ENCODE assay signal across 8 cellular contexts in genomic region chr17:57662644-57663308, GRCh38.
DNase-seq lines count a peak whose midpoint lies in the region; ATAC-seq and TF ChIP-seq lines count a peak whose summit lies in the region.

No MANE protein-coding gene starts in this region.

- TF ChIP-seq POLR2A in body of pancreas (IDR thresholded peaks at IDR 0.05), result no peak

- CTCF ChIA-PET in RWPE1 (lab: Yijun Ruan, JAX), result interaction anchor here (2.1 to 2.7 kb wide), 2 partner anchors 9 to 420 kb away, joined by 8 to 12 read pairs; no protein-coding TSS in a partner anchor

- DNase-seq in ELF-1 (ENCODE audit: low read depth, low spot score) (peak; percentile 98), LNCaP clone FGC (ENCODE audit: low read depth) (peak; percentile 46), RWPE1 (ENCODE audit: low spot score) (peak; percentile 98), body of pancreas (peak; percentile 89 to 95 (median 94)), right cardiac atrium (peak; percentile 99)

- H3K27me3 ChIP-seq in body of pancreas (no peaks in the 10 kb centered on the region), right cardiac atrium (ENCODE audit: control insufficient read depth, insufficient read depth) (no peaks in the 10 kb centered on the region), parathyroid adenoma (ENCODE audit: control insufficient read depth, insufficient read depth, low read length) (no peaks in the 10 kb centered on the region)

- H3K4me1 ChIP-seq in body of pancreas, result peaks cover 15% of the 10 kb centered on the region
- H3K4me1 ChIP-seq in right cardiac atrium (ENCODE audit: control insufficient read depth, insufficient read depth, low read length), result peaks cover 2% of the 10 kb centered on the region
- peaks cover 41% of the 10 kb centered on the region for H3K4me1 ChIP-seq in parathyroid adenoma

- peak; percentile 95 for ATAC-seq in body of pancreas
- ATAC-seq in right cardiac atrium, result peak; percentile 98 to 99
- ATAC-seq in GM21360 (IDR thresholded peaks at IDR 0.05; ENCODE audit: unreplicated experiment), result no peak
- ATAC-seq in GM21723 (IDR thresholded peaks at IDR 0.05; ENCODE audit: unreplicated experiment), result no peak

- H3K4me3 ChIP-seq in LNCaP clone FGC (ENCODE audit: low read depth, low read length) (peak overlapping the region; percentile 14; the same call in 1 of the 2 replicates), body of pancreas (no peak overlapping the region), right cardiac atrium (ENCODE audit: low read length) (peak overlapping the region; percentile 16), parathyroid adenoma (ENCODE audit: low read depth, low read length) (peak overlapping the region; percentile 2)

- H3K9me3 ChIP-seq in body of pancreas, result no peaks in the 10 kb centered on the region
- no peaks in the 10 kb centered on the region for H3K9me3 ChIP-seq in right cardiac atrium (ENCODE audit: control insufficient read depth, low read length)
- no peaks in the 10 kb centered on the region for H3K9me3 ChIP-seq in parathyroid adenoma (ENCODE audit: control insufficient read depth, low read length)

- no peaks in the 10 kb centered on the region for H3K79me2 ChIP-seq in parathyroid adenoma

- H3K9ac ChIP-seq in parathyroid adenoma, result no peak overlapping the region

- POLR2A ChIA-PET in RWPE1 (lab: Yijun Ruan, JAX; ENCODE audit: low non-redundant PET), result no interaction called here

- H3K4me2 ChIP-seq in parathyroid adenoma (ENCODE audit: low read length), result peak overlapping the region; percentile 48

- TF ChIP-seq CTCF in LNCaP clone FGC (IDR thresholded peaks at IDR 0.05; ENCODE audit: control insufficient read depth, extremely low read depth, insufficient read depth) (no peak), RWPE1 (conservative IDR thresholded peaks at IDR 0.05; ENCODE audit: low read depth) (no peak), body of pancreas (IDR thresholded peaks at IDR 0.05) (peak in 4 of 7 experiments; percentile 5 to 13 (median 10)), parathyroid adenoma (IDR thresholded peaks at IDR 0.05) (no peak)

- intact Hi-C loops in body of pancreas (cut with DNase I) (loop anchor here (10.0 kb wide), 2 partner anchors 68 to 418 kb away; no protein-coding TSS in a partner anchor), right cardiac atrium (cut with DNase I) (loop anchor here in 1 of 4 donors (10.0 kb wide), 1 partner anchor 418 kb away; no protein-coding TSS in a partner anchor)

- peak overlapping the region; percentile 59 for H2AFZ ChIP-seq in parathyroid adenoma

- peak overlapping the region; percentile 77 for H3K27ac ChIP-seq in RWPE1
- H3K27ac ChIP-seq in body of pancreas, result peak overlapping the region in 3 of 4 donors; percentile 17 to 73 (median 68)
- H3K27ac ChIP-seq in right cardiac atrium (ENCODE audit: low read length), result peak overlapping the region; percentile 97
- H3K27ac ChIP-seq in parathyroid adenoma, result peak overlapping the region; percentile 83

- WGBS in body of pancreas, 2 donors, result 4 to 11% methylated on average over 14 to 21 of the region's 21 CpGs
- 5% methylated on average over 21 of the region's 21 CpGs for WGBS in right cardiac atrium

- no peaks in the 10 kb centered on the region for H3K36me3 ChIP-seq in body of pancreas (replicated peaks in 1 of 2; ENCODE audit: insufficient read depth in 1 of 2, low read depth in 2 of 2)
- H3K36me3 ChIP-seq in parathyroid adenoma (ENCODE audit: control insufficient read depth, insufficient read depth, low read length), result no peaks in the 10 kb centered on the region

Comparison
In these comparisons a context has a peak if more than half of its experiments do, and no peak if none do; other contexts are left out.
1. DNase-seq: peak in every context shown above with its lines; median percentile 99 in right cardiac atrium; 98 in ELF-1; 98 in RWPE1; 94 in body of pancreas; 46 in LNCaP clone FGC.
2. H3K4me3 ChIP-seq: peak in LNCaP clone FGC (single experiment), right cardiac atrium (single experiment) and parathyroid adenoma (single experiment); none in body of pancreas (0 of 2).
3. CTCF ChIP-seq: peak in body of pancreas (4 of 7); none in LNCaP clone FGC (single experiment), RWPE1 (single experiment) and parathyroid adenoma (single experiment).
4. ATAC-seq: peak in body of pancreas (single experiment) and right cardiac atrium (2 of 2); none in GM21360 (single experiment) and GM21723 (single experiment).
5. Peak in every context shown above with its lines, with median percentiles within 50 percentile points of each other: H3K27ac ChIP-seq.